ENCODE assay signal across 21 cellular contexts in the genomic region with DNA sequence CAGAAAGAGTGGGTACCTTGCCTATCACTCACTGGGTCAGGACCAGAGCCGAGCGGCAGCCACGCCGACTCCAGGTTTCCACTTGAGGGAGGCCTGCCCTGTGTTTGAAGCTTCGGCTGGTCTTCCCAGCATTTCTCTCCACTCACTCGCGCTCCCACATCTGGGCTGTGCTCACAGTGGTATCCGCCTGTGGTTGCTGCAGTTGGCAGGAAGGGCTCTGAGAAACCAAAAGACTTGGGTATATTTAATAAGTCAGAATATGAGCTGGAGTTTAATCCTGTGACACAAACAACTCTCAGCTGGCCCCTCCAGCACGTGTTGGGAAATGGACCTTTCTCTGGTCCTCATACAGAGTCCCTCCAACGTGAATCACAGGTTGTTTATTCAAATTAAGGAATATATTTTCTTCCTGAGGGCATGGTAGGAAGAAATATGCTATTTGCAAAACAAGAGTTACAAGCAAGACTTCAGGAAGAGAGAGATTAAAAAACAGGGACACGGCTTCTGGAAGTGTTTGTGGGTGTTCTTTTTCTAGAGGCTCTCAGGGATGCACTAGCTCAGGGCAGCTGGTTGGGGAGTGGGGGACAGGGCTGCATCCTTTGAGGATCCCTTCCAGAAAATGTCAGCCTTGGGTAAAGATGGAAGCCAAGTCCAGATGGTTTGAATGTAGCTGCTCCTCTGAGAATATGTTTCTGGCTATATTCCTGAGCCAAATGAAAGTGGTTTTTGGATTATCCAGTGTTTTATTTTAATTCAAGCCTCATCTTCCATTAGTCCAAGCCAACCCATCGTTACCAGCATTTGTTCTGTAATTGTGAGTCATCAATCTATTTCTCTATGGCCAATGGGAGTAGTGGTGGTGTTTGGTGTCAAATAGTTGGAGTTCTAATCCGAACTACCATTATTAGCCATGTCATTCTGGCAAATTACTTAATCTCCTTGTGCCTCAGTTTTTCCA.
DNase-seq lines count a peak whose midpoint lies in the region; FAIRE-seq and TF ChIP-seq lines count a peak whose summit lies in the region.
"Had no signal": no experiment of that assay in that cellular context is flagged by ENCODE, and none has a peak within 500 bp of the region (broad histone marks: within the 10 kb centered on the region; RNA-seq: fewer than 3 reads in every experiment).

No MANE protein-coding gene starts in this region.

- no peak overlapping the region for H3K4me2 ChIP-seq in H1 (ENCODE audit: insufficient read depth in 1 of 2, low read depth in 2 of 2, low read length in 2 of 2)
- H3K4me2 ChIP-seq in mesendoderm (ENCODE audit: low read length) = no peak overlapping the region

- H2AK5ac ChIP-seq in H1 (ENCODE audit: low read depth, low read length) (no peak overlapping the region), mesendoderm (ENCODE audit: low read length) (no peak overlapping the region)

- H3K27me3 ChIP-seq in H1 (replicated peaks in 1 of 4; ENCODE audit: control insufficient read depth in 3 of 4, extremely low read depth in 1 of 4, insufficient read depth in 3 of 4, low read length in 3 of 4) (no peaks in the 10 kb centered on the region), mesendoderm (ENCODE audit: insufficient read depth, low read length, poor library complexity) (no peaks in the 10 kb centered on the region)

- H3K79me2 ChIP-seq in H1 (ENCODE audit: control insufficient read depth in 1 of 2, insufficient read depth in 2 of 2, low read length in 2 of 2) (no peaks in the 10 kb centered on the region), mesendoderm (ENCODE audit: control insufficient read depth, insufficient read depth, low read length) (no peaks in the 10 kb centered on the region)

- H3K4me3 ChIP-seq in AG09309 (ENCODE audit: control insufficient read depth, low read depth, low read length) (no peak overlapping the region), H1 (ENCODE audit: extremely low read depth in 1 of 4, insufficient read depth in 2 of 4, low read depth in 3 of 4, low read length in 4 of 4) (no peak overlapping the region), mesendoderm (ENCODE audit: low read length) (no peak overlapping the region)

- POLR2A ChIA-PET in H1 (lab: Charles Lee; ENCODE audit: partially characterized antibody) = interaction anchor here (1.4 kb wide), 1 partner anchor 44 kb away, joined by 3 read pairs; no protein-coding TSS in a partner anchor
- POLR2A ChIA-PET in RWPE1 (lab: Yijun Ruan, JAX; ENCODE audit: low non-redundant PET) = no interaction called here

- no peak overlapping the region for H3K56ac ChIP-seq in H1 (replicated peaks; ENCODE audit: insufficient read length, low read depth, low read length)
- no peak overlapping the region for H3K56ac ChIP-seq in mesendoderm (ENCODE audit: low read length)

- H4K8ac ChIP-seq in H1 (ENCODE audit: extremely low read depth, insufficient read depth, low read length) (no peak overlapping the region), mesendoderm (ENCODE audit: low read depth, low read length) (no peak overlapping the region)

- H2BK20ac ChIP-seq in H1 (ENCODE audit: low read length) = no peak overlapping the region

- H3K27ac ChIP-seq in H1 (ENCODE audit: low read depth, low read length) = no peak overlapping the region
- no peak overlapping the region for H3K27ac ChIP-seq in mesendoderm (ENCODE audit: low read depth, low read length)
- no peak overlapping the region for H3K27ac ChIP-seq in RWPE1

- peak; percentile 39 for DNase-seq in AG09309 (ENCODE audit: low read depth)
- DNase-seq in LHCN-M2 (ENCODE audit: low read depth) = peak; percentile 57
- DNase-seq in H1 (ENCODE audit: low read depth in 1 of 2, low spot score in 2 of 2) = no peak
- no peak for DNase-seq in mesendoderm
- DNase-seq in EL = no peak
- no peak for DNase-seq in NCI-H146 (lab: John Stamatoyannopoulos, UW)
- DNase-seq in hypothalamus (lab: John Stamatoyannopoulos, UW) = no peak
- DNase-seq in RWPE1 (ENCODE audit: low spot score) = no peak
- DNase-seq: activated CD4-positive, CD25-positive, alpha-beta regulatory T cell treated with anti-CD3 and anti-CD28 coated beads, Interleukin-2, amount 50 U/mL, for 72 hours; amniotic stem cell; CD8-positive, alpha-beta T cell; cortex of kidney; islet precursor cell; mammary epithelial cell; NCI-H2081; NCI-H69; OCI-M1; retina; stimulated activated naive CD4-positive, alpha-beta T cell treated with Interleukin-2 at 50 U/mL for 16 hours; T-helper 9 cell had no signal

- H4K91ac ChIP-seq in H1 (replicated peaks; ENCODE audit: insufficient read length, low read length) = no peak overlapping the region

- H3K36me3 ChIP-seq in H1 (ENCODE audit: control insufficient read depth in 2 of 4, insufficient read depth in 4 of 4, low read length in 3 of 4) = no peaks in the 10 kb centered on the region
- H3K36me3 ChIP-seq in mesendoderm (ENCODE audit: control insufficient read depth, insufficient read depth, low read length) = no peaks in the 10 kb centered on the region

- FAIRE-seq in H1 (lab: Jason Lieb, UNC) = no peak
- FAIRE-seq: HepG2 had no signal

- H3K4ac ChIP-seq in H1 (replicated peaks; ENCODE audit: insufficient read length, low read depth, low read length) = no peak overlapping the region
- no peak overlapping the region for H3K4ac ChIP-seq in mesendoderm (ENCODE audit: low read depth, low read length)

- H3K18ac ChIP-seq in H1 (ENCODE audit: extremely low read depth, low read length) (0 out of 2 replicates have a peak overlapping the region, but pooled peaks have one; percentile 1), mesendoderm (ENCODE audit: low read length) (peak overlapping the region; percentile 11)

- H3K79me1 ChIP-seq in H1 (ENCODE audit: low read depth, low read length) (no peaks in the 10 kb centered on the region), mesendoderm (ENCODE audit: low read length) (no peaks in the 10 kb centered on the region)

- no peak overlapping the region for H3K14ac ChIP-seq in H1 (ENCODE audit: insufficient read length)

- H3K9me3 ChIP-seq in H1 (ENCODE audit: insufficient read depth in 2 of 2, low read depth in 1 of 2, low read length in 1 of 2) = no peaks in the 10 kb centered on the region

- H4K5ac ChIP-seq in H1 (ENCODE audit: insufficient read length, low read depth, low read length) (no peak overlapping the region), mesendoderm (ENCODE audit: low read length) (no peak overlapping the region)

- H2BK15ac ChIP-seq in H1 (ENCODE audit: low read length) (no peak overlapping the region), mesendoderm (replicated peaks; ENCODE audit: low read depth) (no peak overlapping the region)

- H2AFZ ChIP-seq in H1 (ENCODE audit: low read length) = no peak overlapping the region

- no peak for TF ChIP-seq RAD21 in H1 (IDR thresholded peaks at IDR 0.05 in 1 of 2, conservative IDR thresholded peaks at IDR 0.05 in 1 of 2; ENCODE audit: low read depth in 2 of 2, low read length in 2 of 2)

- H2BK5ac ChIP-seq in H1 (ENCODE audit: low read depth, low read length) (no peak overlapping the region), mesendoderm (ENCODE audit: low read length) (no peak overlapping the region)

- no peak for TF ChIP-seq POLR2A in H1 (IDR thresholded peaks at IDR 0.05; ENCODE audit: control extremely low read depth in 1 of 2, low read depth in 2 of 2, low read length in 2 of 2)

- TF ChIP-seq EP300 in H1 (IDR thresholded peaks at IDR 0.05; ENCODE audit: borderline replicate concordance in 1 of 2, low read depth in 2 of 2, low read length in 2 of 2) = no peak

- 91% methylated on average over 13 of the region's 13 CpGs; no CpG with 5 or more reads in 1 of the 2 experiments for WGBS in H1 (ENCODE audit: extremely low coverage in 1 of 2, insufficient coverage in 1 of 2, insufficient read length in 1 of 2, insufficient replicate concordance in 2 of 2, low coverage in 1 of 2, low lambda C conversion rate in 2 of 2, missing lambda C conversion rate in 1 of 2), 2 experiments
- no CpG with 5 or more reads among the region's 13 CpGs for WGBS in mesendoderm (ENCODE audit: extremely low coverage, insufficient coverage, low lambda C conversion rate)

- peak overlapping the region; percentile 31; the same call in 1 of the 2 replicates for H2BK12ac ChIP-seq in H1 (ENCODE audit: low read depth, low read length)

- no peaks in the 10 kb centered on the region for H3K23me2 ChIP-seq in H1 (ENCODE audit: low read depth, low read length)

- H2BK120ac ChIP-seq in H1 (replicated peaks; ENCODE audit: low read depth, low read length) (no peak overlapping the region), mesendoderm (ENCODE audit: low read depth, low read length) (no peak overlapping the region)

- CTCF ChIA-PET in H1 (lab: Charles Lee; ENCODE audit: partially characterized antibody) (interaction anchor here (1.0 to 1.4 kb wide), 5 partner anchors 12 to 88 kb away, joined by 3 to 6 read pairs (median 4); no protein-coding TSS in a partner anchor), RWPE1 (lab: Yijun Ruan, JAX) (interaction anchor here (0.6 kb wide), 1 partner anchor 87 kb away, joined by 4 read pairs; no protein-coding TSS in a partner anchor)

- H3K23ac ChIP-seq in H1 (ENCODE audit: insufficient read length) (no peak overlapping the region), mesendoderm (ENCODE audit: low read length) (no peak overlapping the region)

- H4K20me1 ChIP-seq in H1 (replicated peaks in 1 of 2; ENCODE audit: control insufficient read depth in 1 of 2, insufficient read depth in 2 of 2, low read length in 2 of 2) = no peaks in the 10 kb centered on the region

- TF ChIP-seq CTCF in AG09309 (IDR thresholded peaks at IDR 0.05; ENCODE audit: control insufficient read depth, insufficient read depth, low read depth, low read length, missing control alignments) (no peak), H1 (IDR thresholded peaks at IDR 0.05; ENCODE audit: control extremely low read depth in 1 of 3, insufficient read depth in 1 of 3, low read depth in 1 of 3, low read length in 3 of 3) (no peak), RWPE1 (conservative IDR thresholded peaks at IDR 0.05; ENCODE audit: low read depth) (no peak)

- H3K9ac ChIP-seq in H1 (replicated peaks in 1 of 4; ENCODE audit: extremely low read depth in 1 of 4, low read depth in 3 of 4, low read length in 3 of 4) (no peak overlapping the region), mesendoderm (ENCODE audit: low read length) (no peak overlapping the region)

- no peaks in the 10 kb centered on the region for H3K4me1 ChIP-seq in H1 (replicated peaks in 1 of 4; ENCODE audit: control insufficient read depth in 3 of 4, insufficient read depth in 4 of 4, low read length in 3 of 4)
- H3K4me1 ChIP-seq in mesendoderm (ENCODE audit: control insufficient read depth, low read depth, low read length) = no peaks in the 10 kb centered on the region

TF ChIP-seq in H1, 55 proteins besides CTCF, POLR2A, EP300 and RAD21 (continues in another document):
- TF ChIP-seq PHF8 (conservative IDR thresholded peaks at IDR 0.05; ENCODE audit: low read depth, low read length) (no peak), CEBPB (IDR thresholded peaks at IDR 0.05; ENCODE audit: low read depth, low read length) (no peak)

Comparison
In these comparisons a context has a peak if more than half of its experiments do, and no peak if none do; other contexts are left out.
1. DNase-seq: peak in AG09309 (single experiment) and LHCN-M2 (single experiment); none in H1 (0 of 2), mesendoderm (single experiment), EL (single experiment), NCI-H146 (single experiment), hypothalamus (0 of 51) and RWPE1 (single experiment).